Comparison of ENCODE assay signal across 1 cellular context in genomic region chr22:47049078-47049609, GRCh38.
A peak's percentile ranks its signal among the peaks of the same experiment; 100 is the strongest.
TF ChIP-seq lines count a peak whose summit lies in the region.

No MANE protein-coding gene starts in this region.

TF ChIP-seq in HepG2, 621 proteins besides CTCF, POLR2A, EP300 and RAD21 (continued from another document):
- TF ChIP-seq, protein P1, sequence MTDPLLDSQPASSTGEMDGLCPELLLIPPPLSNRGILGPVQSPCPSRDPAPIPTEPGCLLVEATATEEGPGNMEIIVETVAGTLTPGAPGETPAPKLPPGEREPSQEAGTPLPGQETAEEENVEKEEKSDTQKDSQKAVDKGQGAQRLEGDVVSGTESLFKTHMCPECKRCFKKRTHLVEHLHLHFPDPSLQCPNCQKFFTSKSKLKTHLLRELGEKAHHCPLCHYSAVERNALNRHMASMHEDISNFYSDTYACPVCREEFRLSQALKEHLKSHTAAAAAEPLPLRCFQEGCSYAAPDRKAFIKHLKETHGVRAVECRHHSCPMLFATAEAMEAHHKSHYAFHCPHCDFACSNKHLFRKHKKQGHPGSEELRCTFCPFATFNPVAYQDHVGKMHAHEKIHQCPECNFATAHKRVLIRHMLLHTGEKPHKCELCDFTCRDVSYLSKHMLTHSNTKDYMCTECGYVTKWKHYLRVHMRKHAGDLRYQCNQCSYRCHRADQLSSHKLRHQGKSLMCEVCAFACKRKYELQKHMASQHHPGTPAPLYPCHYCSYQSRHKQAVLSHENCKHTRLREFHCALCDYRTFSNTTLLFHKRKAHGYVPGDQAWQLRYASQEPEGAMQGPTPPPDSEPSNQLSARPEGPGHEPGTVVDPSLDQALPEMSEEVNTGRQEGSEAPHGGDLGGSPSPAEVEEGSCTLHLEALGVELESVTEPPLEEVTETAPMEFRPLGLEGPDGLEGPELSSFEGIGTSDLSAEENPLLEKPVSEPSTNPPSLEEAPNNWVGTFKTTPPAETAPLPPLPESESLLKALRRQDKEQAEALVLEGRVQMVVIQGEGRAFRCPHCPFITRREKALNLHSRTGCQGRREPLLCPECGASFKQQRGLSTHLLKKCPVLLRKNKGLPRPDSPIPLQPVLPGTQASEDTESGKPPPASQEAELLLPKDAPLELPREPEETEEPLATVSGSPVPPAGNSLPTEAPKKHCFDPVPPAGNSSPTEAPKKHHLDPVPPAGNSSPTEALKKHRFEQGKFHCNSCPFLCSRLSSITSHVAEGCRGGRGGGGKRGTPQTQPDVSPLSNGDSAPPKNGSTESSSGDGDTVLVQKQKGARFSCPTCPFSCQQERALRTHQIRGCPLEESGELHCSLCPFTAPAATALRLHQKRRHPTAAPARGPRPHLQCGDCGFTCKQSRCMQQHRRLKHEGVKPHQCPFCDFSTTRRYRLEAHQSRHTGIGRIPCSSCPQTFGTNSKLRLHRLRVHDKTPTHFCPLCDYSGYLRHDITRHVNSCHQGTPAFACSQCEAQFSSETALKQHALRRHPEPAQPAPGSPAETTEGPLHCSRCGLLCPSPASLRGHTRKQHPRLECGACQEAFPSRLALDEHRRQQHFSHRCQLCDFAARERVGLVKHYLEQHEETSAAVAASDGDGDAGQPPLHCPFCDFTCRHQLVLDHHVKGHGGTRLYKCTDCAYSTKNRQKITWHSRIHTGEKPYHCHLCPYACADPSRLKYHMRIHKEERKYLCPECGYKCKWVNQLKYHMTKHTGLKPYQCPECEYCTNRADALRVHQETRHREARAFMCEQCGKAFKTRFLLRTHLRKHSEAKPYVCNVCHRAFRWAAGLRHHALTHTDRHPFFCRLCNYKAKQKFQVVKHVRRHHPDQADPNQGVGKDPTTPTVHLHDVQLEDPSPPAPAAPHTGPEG (CRISPR knock-in tag; IDR thresholded peaks at IDR 0.05) = no peak
- TF ChIP-seq, protein P2, sequence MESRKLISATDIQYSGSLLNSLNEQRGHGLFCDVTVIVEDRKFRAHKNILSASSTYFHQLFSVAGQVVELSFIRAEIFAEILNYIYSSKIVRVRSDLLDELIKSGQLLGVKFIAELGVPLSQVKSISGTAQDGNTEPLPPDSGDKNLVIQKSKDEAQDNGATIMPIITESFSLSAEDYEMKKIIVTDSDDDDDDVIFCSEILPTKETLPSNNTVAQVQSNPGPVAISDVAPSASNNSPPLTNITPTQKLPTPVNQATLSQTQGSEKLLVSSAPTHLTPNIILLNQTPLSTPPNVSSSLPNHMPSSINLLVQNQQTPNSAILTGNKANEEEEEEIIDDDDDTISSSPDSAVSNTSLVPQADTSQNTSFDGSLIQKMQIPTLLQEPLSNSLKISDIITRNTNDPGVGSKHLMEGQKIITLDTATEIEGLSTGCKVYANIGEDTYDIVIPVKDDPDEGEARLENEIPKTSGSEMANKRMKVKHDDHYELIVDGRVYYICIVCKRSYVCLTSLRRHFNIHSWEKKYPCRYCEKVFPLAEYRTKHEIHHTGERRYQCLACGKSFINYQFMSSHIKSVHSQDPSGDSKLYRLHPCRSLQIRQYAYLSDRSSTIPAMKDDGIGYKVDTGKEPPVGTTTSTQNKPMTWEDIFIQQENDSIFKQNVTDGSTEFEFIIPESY (CRISPR knock-in tag; IDR thresholded peaks at IDR 0.05) = 0 out of 2 replicates have a peak, but pooled peaks have one; percentile 60
- no peak for TF ChIP-seq HNRNPK (IDR thresholded peaks at IDR 0.05; ENCODE audit: low read depth, low read length, poor library complexity, severe bottlenecking)
